Comparison of ENCODE assay signal across 10 cellular contexts in the genomic region with DNA sequence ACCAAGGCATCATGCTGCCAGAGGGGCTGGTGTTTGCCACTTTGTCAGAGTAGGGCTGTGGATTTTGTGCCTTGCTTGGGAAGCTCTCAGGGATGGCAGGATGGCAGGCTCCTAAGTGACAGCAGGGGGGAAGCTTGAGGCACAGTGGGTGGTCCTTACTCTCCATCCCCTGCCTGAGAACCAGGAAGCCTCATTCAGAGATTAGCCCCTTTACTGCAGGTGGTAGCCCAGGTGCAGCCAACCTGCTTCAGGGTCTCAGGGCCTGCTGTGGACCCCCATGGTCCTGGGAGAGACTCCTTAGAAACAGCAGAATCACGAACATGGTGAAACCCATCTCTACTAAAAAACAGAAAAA. TPM values are rescaled to one million over a fixed set of nuclear protein-coding genes. Genes with fewer than 3 reads are reported as not detected.
DNase-seq lines count a peak whose midpoint lies in the region; ATAC-seq and TF ChIP-seq lines count a peak whose summit lies in the region.
"Had no signal": no experiment of that assay in that cellular context is flagged by ENCODE, and none has a peak within 500 bp of the region (broad histone marks: within the 10 kb centered on the region; RNA-seq: fewer than 3 reads in every experiment).

No MANE protein-coding gene starts in this region.

- in situ Hi-C loops in G401 (cut with HindIII; ENCODE audit: low sequenced_read_pairs) = no loop called here

- H3K4me3 ChIP-seq in RWPE2 (ENCODE audit: severe bottlenecking) (no peak overlapping the region), esophagus (ENCODE audit: low read depth in 1 of 2, low read length in 2 of 2) (no peak overlapping the region), skin epidermis (no peak overlapping the region)

- H3K4me1 ChIP-seq in RWPE2 (ENCODE audit: insufficient read depth, poor library complexity, severe bottlenecking) (peaks cover 35% of the 10 kb centered on the region), esophagus (ENCODE audit: control insufficient read depth in 2 of 2, insufficient read depth in 2 of 2, low read length in 1 of 2) (peaks cover 2 to 13% of the 10 kb centered on the region in 2 donors)

- no peak for ATAC-seq in RWPE2 (ENCODE audit: low read depth)

- TF ChIP-seq CTCF in RWPE2 (IDR thresholded peaks at IDR 0.05; ENCODE audit: poor library complexity, severe bottlenecking) = no peak

- H3K27me3 ChIP-seq in RWPE2 (ENCODE audit: insufficient read depth, poor library complexity, severe bottlenecking) = no peaks in the 10 kb centered on the region
- no peaks in the 10 kb centered on the region for H3K27me3 ChIP-seq in esophagus (ENCODE audit: control insufficient read depth in 1 of 2, insufficient read depth in 2 of 2, low read length in 2 of 2)

- DNase-seq in NCI-H1092 treated with DMSO at 0.1 percent for 48 hours (lab: John Stamatoyannopoulos, UW) (peak; percentile 19), NCI-H1092 (lab: John Stamatoyannopoulos, UW) (no peak), RWPE2 (ENCODE audit: low spot score) (no peak), SKM-1 (lab: John Stamatoyannopoulos, UW; ENCODE audit: unreplicated experiment) (no peak), G401 (ENCODE audit: low spot score) (no peak), OCI-M1 (lab: John Stamatoyannopoulos, UW) (no peak)
- DNase-seq: SHP77 treated with DMSO at 0.1 percent for 48 hours had no signal

- peaks cover 25% of the 10 kb centered on the region for H3K36me3 ChIP-seq in RWPE2 (ENCODE audit: low read depth)
- H3K36me3 ChIP-seq in esophagus (ENCODE audit: control insufficient read depth in 2 of 2, insufficient read depth in 2 of 2, low read length in 1 of 2) = peaks cover 3 to 18% of the 10 kb centered on the region in 2 donors

- WGBS in esophagus, 2 donors = 88 to 96% methylated on average over 1 of the region's 1 CpG

- no peaks in the 10 kb centered on the region for H3K9me3 ChIP-seq in RWPE2 (ENCODE audit: severe bottlenecking)
- no peaks in the 10 kb centered on the region for H3K9me3 ChIP-seq in esophagus (ENCODE audit: control insufficient read depth in 2 of 2, insufficient read depth in 1 of 2, low read depth in 1 of 2, low read length in 1 of 2)

- H3K27ac ChIP-seq in RWPE2 (ENCODE audit: poor library complexity, severe bottlenecking) (peak overlapping the region; percentile 67), esophagus (ENCODE audit: low read depth in 2 of 2, low read length in 1 of 2) (peak overlapping the region; percentile 49 to 66), skin epidermis (peak overlapping the region in 19 of 21 experiments; percentile 2 to 86 (median 66))
- H3K27ac ChIP-seq: 22Rv1 had no signal

RNA-seq across cellular contexts. Expression of a gene that starts 8.9 kb away (rescaled TPM):
- polyA plus RNA-seq in esophagus = 100 to 1,000 TPM in 1 of 2 donors, 10 to 100 TPM in 1; 78.9 to 107 TPM
- total RNA-seq in G401 (2014; rRNA removed; shearing (Covaris generic)) = 26.2 and 35.0 TPM in 2 replicates

RNA-seq across cellular contexts. Expression of a gene that starts 42.7 kb away (rescaled TPM):
- 10 to 100 TPM; 15.9 to 18.9 TPM for polyA plus RNA-seq in esophagus
- total RNA-seq in G401 (2014; rRNA removed; shearing (Covaris generic)) = 25.0 and 48.3 TPM in 2 replicates
